Comparison of ENCODE assay signal across 10 cellular contexts in genomic region chr19:46221981-46222610, GRCh38. TPM values are rescaled to one million over a fixed set of nuclear protein-coding genes. Genes with fewer than 3 reads are reported as not detected.
DNase-seq lines count a peak whose midpoint lies in the region; ATAC-seq lines count a peak whose summit lies in the region.
"Had no signal": no experiment of that assay in that cellular context is flagged by ENCODE, and none has a peak within 500 bp of the region (broad histone marks: within the 10 kb centered on the region; RNA-seq: fewer than 3 reads in every experiment).

No MANE protein-coding gene starts in this region.

- no peak overlapping the region for H4K91ac ChIP-seq in mesenchymal stem cell (ENCODE audit: low read length)

- no peak overlapping the region for H2BK120ac ChIP-seq in mesenchymal stem cell (ENCODE audit: low read depth, low read length)

- peaks cover 5% of the 10 kb centered on the region for H3K4me1 Mint-ChIP-seq in activated CD4-positive, alpha-beta memory T cell treated with anti-CD3 and anti-CD28 coated beads for 36 hours (ENCODE audit: low read depth)

- no peaks in the 10 kb centered on the region for H3K36me3 Mint-ChIP-seq in activated CD4-positive, alpha-beta memory T cell treated with anti-CD3 and anti-CD28 coated beads for 36 hours
- H3K36me3 Mint-ChIP-seq: CD8-positive, alpha-beta T cell had no signal

- H4K8ac ChIP-seq in mesenchymal stem cell (ENCODE audit: low read length) = no peak overlapping the region

- peak; percentile 90 for DNase-seq in Caki2 (ENCODE audit: low read depth)
- peak; percentile 10 for DNase-seq in NCI-H446 treated with DMSO at 0.1 percent for 48 hours (lab: John Stamatoyannopoulos, UW)
- DNase-seq in dermis blood vessel endothelial cell = peak; percentile 10
- DNase-seq in mesenchymal stem cell = peak; percentile 15
- DNase-seq in activated CD4-positive, alpha-beta memory T cell treated with anti-CD3 and anti-CD28 coated beads for 36 hours = no peak
- no peak for DNase-seq in effector CD8-positive, alpha-beta T cell (lab: John Stamatoyannopoulos, UW)
- DNase-seq in foreskin melanocyte = no peak
- DNase-seq: CD8-positive, alpha-beta T cell had no signal

- H3K9me3 Mint-ChIP-seq in activated CD4-positive, alpha-beta memory T cell treated with anti-CD3 and anti-CD28 coated beads for 36 hours = no peaks in the 10 kb centered on the region
- H3K9me3 Mint-ChIP-seq: CD8-positive, alpha-beta T cell had no signal

- peaks cover 38% of the 10 kb centered on the region for H3K27me3 Mint-ChIP-seq in activated CD4-positive, alpha-beta memory T cell treated with anti-CD3 and anti-CD28 coated beads for 36 hours

- no peak overlapping the region for H3K9ac ChIP-seq in mesenchymal stem cell (ENCODE audit: low read length)
- H3K9ac ChIP-seq: KMS-11 had no signal

- in situ Hi-C loops in Caki2 (cut with HindIII; ENCODE audit: low pct_unique_long_range_greater_than_20kb, low sequenced_read_pairs) = no loop called here

- H3K23ac ChIP-seq in mesenchymal stem cell (ENCODE audit: low read length in 2 of 2) = no peak overlapping the region

- H3K4me3 Mint-ChIP-seq in activated CD4-positive, alpha-beta memory T cell treated with anti-CD3 and anti-CD28 coated beads for 36 hours = no peak overlapping the region
- H3K4me3 Mint-ChIP-seq: CD8-positive, alpha-beta T cell had no signal

- no peak overlapping the region for H3K27ac Mint-ChIP-seq in activated CD4-positive, alpha-beta memory T cell treated with anti-CD3 and anti-CD28 coated beads for 36 hours
- H3K27ac Mint-ChIP-seq: CD8-positive, alpha-beta T cell had no signal

- no peak overlapping the region for H2AFZ ChIP-seq in mesenchymal stem cell (ENCODE audit: low read depth, low read length)

- no peak overlapping the region for H3K4ac ChIP-seq in mesenchymal stem cell (ENCODE audit: low read depth in 1 of 2, low read length in 2 of 2)

- peaks cover 31 to 75% of the 10 kb centered on the region in 2 experiments for H3K27me3 ChIP-seq in mesenchymal stem cell (ENCODE audit: control insufficient read depth in 1 of 2, insufficient read depth in 1 of 2, low read length in 2 of 2)

- H3K9me3 ChIP-seq in mesenchymal stem cell (ENCODE audit: control insufficient read depth, low read length) = no peaks in the 10 kb centered on the region

- ATAC-seq in HG03469 (IDR thresholded peaks at IDR 0.05; ENCODE audit: unreplicated experiment) = no peak
- ATAC-seq: CD8-positive, alpha-beta T cell had no signal

- H3K4me3 ChIP-seq in mesenchymal stem cell (ENCODE audit: insufficient read depth in 1 of 2, low read depth in 1 of 2, low read length in 2 of 2) = no peak overlapping the region

- H3K4me2 ChIP-seq in mesenchymal stem cell (ENCODE audit: low read length, poor library complexity, severe bottlenecking) = peak overlapping the region; percentile 47
- H3K4me2 ChIP-seq: KMS-11 had no signal

- no peaks in the 10 kb centered on the region for H3K79me1 ChIP-seq in mesenchymal stem cell (replicated peaks; ENCODE audit: low read length, poor library complexity, severe bottlenecking)

- 46% methylated on average over 6 of the region's 7 CpGs for WGBS in mesenchymal stem cell

- H3K4me1 ChIP-seq in mesenchymal stem cell (ENCODE audit: control insufficient read depth, insufficient read depth, low read depth, low read length) = peaks cover 25% of the 10 kb centered on the region

- peak overlapping the region; percentile 31 for H3K27ac ChIP-seq in mesenchymal stem cell (ENCODE audit: low read length, poor library complexity, severe bottlenecking)
- H3K27ac ChIP-seq: KMS-11 had no signal

- CTCF ChIA-PET in activated CD4-positive, alpha-beta memory T cell treated with anti-CD3 and anti-CD28 coated beads for 36 hours (lab: Charles Lee) = no interaction called here

- H3K14ac ChIP-seq in mesenchymal stem cell (ENCODE audit: low read length in 2 of 2) = no peak overlapping the region

- no peak overlapping the region for H3K18ac ChIP-seq in mesenchymal stem cell (ENCODE audit: low read depth in 1 of 2, low read length in 2 of 2)

- POLR2A ChIA-PET in activated CD4-positive, alpha-beta memory T cell treated with anti-CD3 and anti-CD28 coated beads for 36 hours (lab: Charles Lee) = no interaction called here

- intact Hi-C loops in activated CD4-positive, alpha-beta memory T cell treated with anti-CD3 and anti-CD28 coated beads for 36 hours (cut with micrococcal nuclease) = no loop called here

- H2BK12ac ChIP-seq in mesenchymal stem cell (ENCODE audit: low read length in 2 of 2) = no peak overlapping the region

- no peak overlapping the region for H2BK15ac ChIP-seq in mesenchymal stem cell (ENCODE audit: low read depth, poor library complexity, severe bottlenecking)

- no peak overlapping the region for H2BK5ac ChIP-seq in mesenchymal stem cell (ENCODE audit: low read depth, low read length, poor library complexity, severe bottlenecking)

- no peaks in the 10 kb centered on the region for H3K36me3 ChIP-seq in mesenchymal stem cell (ENCODE audit: control insufficient read depth in 1 of 2, insufficient read depth in 2 of 2, low read depth in 1 of 2, low read length in 2 of 2)

- no peak overlapping the region for H2AK5ac ChIP-seq in mesenchymal stem cell (ENCODE audit: low read length, severe bottlenecking)

RNA-seq across cellular contexts. Expression of gene IGFL1, which starts 7.4 kb away (rescaled TPM):
- not detected in 2 replicates for total RNA-seq in Caki2 (2014; rRNA removed; shearing (Covaris generic); ENCODE audit: low replicate concordance)
- not detected in 2 replicates for total RNA-seq in dermis blood vessel endothelial cell
- not detected for polyA plus RNA-seq in mesenchymal stem cell (2013, experiment 1 of 2)
- polyA plus RNA-seq in mesenchymal stem cell (2013, experiment 2 of 2) = not detected
- total RNA-seq in activated CD4-positive, alpha-beta memory T cell treated with anti-CD3 and anti-CD28 coated beads for 36 hours = not detected
- total RNA-seq: CD8-positive, alpha-beta T cell had no signal

Comparison
In these comparisons a context has a peak if more than half of its experiments do, and no peak if none do; other contexts are left out.
1. DNase-seq: peak in Caki2 (single experiment), NCI-H446 treated with DMSO at 0.1 percent for 48 hours (single experiment), dermis blood vessel endothelial cell (single experiment) and mesenchymal stem cell (single experiment); none in activated CD4-positive, alpha-beta memory T cell treated with anti-CD3 and anti-CD28 coated beads for 36 hours (single experiment), effector CD8-positive, alpha-beta T cell (single experiment) and foreskin melanocyte (single experiment).